Comparison of ENCODE assay signal across 12 cellular contexts in the genomic region with DNA sequence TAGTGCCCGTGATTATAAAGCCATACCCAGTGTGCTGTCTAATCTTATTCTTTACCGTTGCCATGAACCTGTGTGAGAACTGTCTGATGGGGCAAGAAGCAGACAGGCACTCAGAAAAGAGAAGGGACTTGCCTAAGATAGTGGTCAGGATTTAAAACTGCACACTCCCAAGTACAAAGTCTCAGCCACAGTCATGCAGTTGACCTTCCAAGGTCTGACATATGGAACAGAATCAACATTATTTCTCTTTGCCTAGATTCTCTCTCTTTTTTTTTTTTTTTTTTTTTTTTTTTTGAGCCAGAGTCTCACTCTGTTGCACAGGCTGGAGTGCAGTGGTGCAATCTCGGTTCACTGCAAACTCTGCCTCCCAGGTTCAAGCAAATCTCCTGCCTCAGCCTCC. TPM values are rescaled to one million over a fixed set of nuclear protein-coding genes. Genes with fewer than 3 reads are reported as not detected.
DNase-seq lines count a peak whose midpoint lies in the region; ATAC-seq and TF ChIP-seq lines count a peak whose summit lies in the region.
"Had no signal": no experiment of that assay in that cellular context is flagged by ENCODE, and none has a peak within 500 bp of the region (broad histone marks: within the 10 kb centered on the region; RNA-seq: fewer than 3 reads in every experiment).

No MANE protein-coding gene starts in this region.

- peaks cover 24% of the 10 kb centered on the region for H4K20me1 ChIP-seq in Karpas-422 (ENCODE audit: insufficient read depth, low read depth, low read length)

- peaks cover 21% of the 10 kb centered on the region for H3K36me3 ChIP-seq in Karpas-422 (ENCODE audit: insufficient read depth, low read length)
- H3K36me3 ChIP-seq: upper lobe of left lung had no signal

- H3K27ac ChIP-seq in Karpas-422 (ENCODE audit: low read length): no peak overlapping the region
- H3K27ac ChIP-seq: SJCRH30 had no signal

- TF ChIP-seq CTCF in chondrocyte (IDR thresholded peaks at IDR 0.05): no peak
- TF ChIP-seq CTCF in osteocyte (IDR thresholded peaks at IDR 0.05): no peak

- no peaks in the 10 kb centered on the region for H3K27me3 Mint-ChIP-seq in activated CD8-positive, alpha-beta memory T cell treated with anti-CD3 and anti-CD28 coated beads, Interleukin-2, amount 10 ng/mL, durations not matched to agents 7 days and 5 days
- H3K27me3 Mint-ChIP-seq in chondrocyte (ENCODE audit: low read depth) (no peaks in the 10 kb centered on the region), osteocyte (ENCODE audit: unreplicated experiment) (no peaks in the 10 kb centered on the region)

- no peaks in the 10 kb centered on the region for H3K9me3 Mint-ChIP-seq in activated CD8-positive, alpha-beta memory T cell treated with anti-CD3 and anti-CD28 coated beads, Interleukin-2, amount 10 ng/mL, durations not matched to agents 7 days and 5 days (ENCODE audit: low read depth)
- H3K9me3 Mint-ChIP-seq in chondrocyte (ENCODE audit: low read depth) (no peaks in the 10 kb centered on the region), osteocyte (ENCODE audit: unreplicated experiment) (no peaks in the 10 kb centered on the region)

- no peak overlapping the region for H3K9ac ChIP-seq in Karpas-422 (ENCODE audit: low read length)

- H3K9me3 ChIP-seq in Karpas-422 (ENCODE audit: low read length): no peaks in the 10 kb centered on the region
- H3K9me3 ChIP-seq: SJCRH30, upper lobe of left lung had no signal

- ATAC-seq in activated CD8-positive, alpha-beta memory T cell treated with anti-CD3 and anti-CD28 coated beads, Interleukin-2, amount 10 ng/mL, durations not matched to agents 7 days and 5 days: no peak

- no peaks in the 10 kb centered on the region for H3K27me3 ChIP-seq in Karpas-422 (ENCODE audit: low read length)
- H3K27me3 ChIP-seq: SJCRH30, upper lobe of left lung had no signal

- H3K9me2 ChIP-seq in Karpas-422 (replicated peaks; ENCODE audit: insufficient read depth, low read length): no peaks in the 10 kb centered on the region

- H3K4me1 Mint-ChIP-seq in activated CD8-positive, alpha-beta memory T cell treated with anti-CD3 and anti-CD28 coated beads, Interleukin-2, amount 10 ng/mL, durations not matched to agents 7 days and 5 days: peaks cover 27% of the 10 kb centered on the region
- peaks cover 27% of the 10 kb centered on the region for H3K4me1 Mint-ChIP-seq in chondrocyte (ENCODE audit: low read depth)
- peaks cover 28% of the 10 kb centered on the region for H3K4me1 Mint-ChIP-seq in osteocyte (ENCODE audit: unreplicated experiment)

- peak overlapping the region; percentile 96 for H3K4me3 Mint-ChIP-seq in activated CD8-positive, alpha-beta memory T cell treated with anti-CD3 and anti-CD28 coated beads, Interleukin-2, amount 10 ng/mL, durations not matched to agents 7 days and 5 days
- H3K4me3 Mint-ChIP-seq in chondrocyte (ENCODE audit: unreplicated experiment) (peak overlapping the region; percentile 95), osteocyte (ENCODE audit: unreplicated experiment) (peak overlapping the region; percentile 93)

- peaks cover 27% of the 10 kb centered on the region for H3K4me1 ChIP-seq in Karpas-422 (ENCODE audit: low read length)
- H3K4me1 ChIP-seq: SJCRH30 had no signal

- H2AFZ ChIP-seq in Karpas-422 (ENCODE audit: low read length): no peak overlapping the region

- peaks cover 31% of the 10 kb centered on the region for H3K79me2 ChIP-seq in Karpas-422 (ENCODE audit: low read length)

- H3K4me2 ChIP-seq in Karpas-422 (ENCODE audit: low read depth, low read length, poor library complexity, severe bottlenecking): peak overlapping the region; percentile 89

- peaks cover 23% of the 10 kb centered on the region for H3K36me3 Mint-ChIP-seq in activated CD8-positive, alpha-beta memory T cell treated with anti-CD3 and anti-CD28 coated beads, Interleukin-2, amount 10 ng/mL, durations not matched to agents 7 days and 5 days
- H3K36me3 Mint-ChIP-seq in chondrocyte (ENCODE audit: low read depth) (no peaks in the 10 kb centered on the region), osteocyte (ENCODE audit: unreplicated experiment) (no peaks in the 10 kb centered on the region)

- DNase-seq in activated CD8-positive, alpha-beta memory T cell treated with anti-CD3 and anti-CD28 coated beads, Interleukin-2, amount 10 ng/mL, durations not matched to agents 7 days and 5 days: no peak
- no peak for DNase-seq in activated CD8-positive, alpha-beta memory T cell treated with anti-CD3 and anti-CD28 coated beads for 24 hours
- DNase-seq in Karpas-422 (no peak), chondrocyte (ENCODE audit: low spot score) (no peak), osteocyte (ENCODE audit: extremely low spot score, unreplicated experiment) (no peak), NCI-H2081 treated with DMSO at 0.1 percent for 48 hours (lab: John Stamatoyannopoulos, UW) (no peak), foreskin melanocyte (no peak), NCI-H226 (no peak)
- DNase-seq: cortex of kidney, NCI-H1694 treated with DMSO at 0.1 percent for 48 hours, upper lobe of left lung had no signal

- peak overlapping the region; percentile 43 for H3K27ac Mint-ChIP-seq in activated CD8-positive, alpha-beta memory T cell treated with anti-CD3 and anti-CD28 coated beads, Interleukin-2, amount 10 ng/mL, durations not matched to agents 7 days and 5 days
- H3K27ac Mint-ChIP-seq in chondrocyte (ENCODE audit: unreplicated experiment) (no peak overlapping the region), osteocyte (ENCODE audit: unreplicated experiment) (no peak overlapping the region)

- CTCF ChIA-PET in activated CD8-positive, alpha-beta memory T cell treated with anti-CD3 and anti-CD28 coated beads, Interleukin-2, amount 10 ng/mL, durations not matched to agents 7 days and 5 days (lab: Charles Lee): no interaction called here

- no peak overlapping the region for H3K4me3 ChIP-seq in Karpas-422 (ENCODE audit: low read length)
- H3K4me3 ChIP-seq: SJCRH30 had no signal

RNA-seq across cellular contexts. Expression of gene PPP2CA, which starts 1.9 kb away (rescaled TPM):
- total RNA-seq in activated CD8-positive, alpha-beta memory T cell treated with anti-CD3 and anti-CD28 coated beads, Interleukin-2, amount 10 ng/mL, durations not matched to agents 7 days and 5 days: 100 to 1,000 TPM; 123 to 194 TPM
- total RNA-seq in Karpas-422 (2014; rRNA removed; shearing (Covaris generic); ENCODE audit: low replicate concordance): 72.2 and 88.7 TPM in 2 replicates
- total RNA-seq in chondrocyte (109 to 113 TPM (median 113 TPM) in 3 replicates), osteocyte (108 and 117 TPM in 2 replicates)

RNA-seq across cellular contexts. Expression of gene SKP1, which starts 51.0 kb away (rescaled TPM):
- 100 to 1,000 TPM; 172 to 189 TPM for total RNA-seq in activated CD8-positive, alpha-beta memory T cell treated with anti-CD3 and anti-CD28 coated beads, Interleukin-2, amount 10 ng/mL, durations not matched to agents 7 days and 5 days
- 208 and 210 TPM in 2 replicates for total RNA-seq in Karpas-422 (2014; rRNA removed; shearing (Covaris generic); ENCODE audit: low replicate concordance)
- total RNA-seq in chondrocyte (248 to 338 TPM (median 256 TPM) in 3 replicates), osteocyte (320 and 333 TPM in 2 replicates)
